Comparison of ENCODE assay signal across 27 cellular contexts in the genomic region with DNA sequence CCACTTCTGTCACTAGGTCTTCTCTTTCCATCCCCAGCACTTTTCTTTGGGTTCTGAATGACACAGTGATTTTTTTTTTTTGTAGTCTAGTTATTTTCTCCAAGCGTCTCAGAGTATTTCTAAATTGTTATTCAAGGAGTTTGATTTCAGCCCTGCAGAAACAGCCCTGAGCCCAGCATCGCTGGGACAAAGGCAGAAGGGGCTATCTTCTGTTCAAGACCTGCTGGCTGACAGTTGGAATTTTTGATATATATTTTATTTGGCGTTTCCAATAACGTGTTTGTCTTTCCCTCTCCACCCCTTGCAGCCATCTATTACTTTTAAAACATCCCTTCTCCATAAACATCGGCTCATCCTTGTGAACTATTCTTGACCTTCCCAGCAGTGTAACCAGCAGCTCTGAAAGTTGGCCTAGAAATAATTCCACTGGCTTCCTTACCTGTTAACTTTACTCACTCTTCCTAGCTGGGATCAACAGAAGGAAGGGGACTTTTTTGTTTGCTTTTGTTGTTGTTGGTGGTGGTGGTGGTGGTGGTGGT. TPM values are rescaled to one million over a fixed set of nuclear protein-coding genes. Genes with fewer than 3 reads are reported as not detected.
DNase-seq lines count a peak whose midpoint lies in the region; ATAC-seq and TF ChIP-seq lines count a peak whose summit lies in the region.
"Had no signal": no experiment of that assay in that cellular context is flagged by ENCODE, and none has a peak within 500 bp of the region (broad histone marks: within the 10 kb centered on the region; RNA-seq: fewer than 3 reads in every experiment).

No MANE protein-coding gene starts in this region.

- H3K9ac ChIP-seq in mesenchymal stem cell (ENCODE audit: low read length), result peak overlapping the region; percentile 99
- H3K9ac ChIP-seq: GM23248, parathyroid adenoma had no signal

- no peak for TF ChIP-seq CTCF in coronary artery (IDR thresholded peaks at IDR 0.05)
- TF ChIP-seq CTCF in sigmoid colon (IDR thresholded peaks at IDR 0.05), result no peak

- H3K36me3 ChIP-seq in mesenchymal stem cell (ENCODE audit: control insufficient read depth in 1 of 2, insufficient read depth in 2 of 2, low read depth in 1 of 2, low read length in 2 of 2), result no peaks in the 10 kb centered on the region
- no peaks in the 10 kb centered on the region for H3K36me3 ChIP-seq in sigmoid colon
- H3K36me3 ChIP-seq: heart left ventricle, lower lobe of right lung, tibial artery had no signal

- H3K14ac ChIP-seq in mesenchymal stem cell (ENCODE audit: low read length in 2 of 2), result no peak overlapping the region

- H3K27me3 ChIP-seq in mesenchymal stem cell (ENCODE audit: control insufficient read depth in 1 of 2, insufficient read depth in 1 of 2, low read length in 2 of 2) (peaks cover 0 to 76% of the 10 kb centered on the region in 2 experiments), sigmoid colon (no peaks in the 10 kb centered on the region)
- H3K27me3 ChIP-seq: tibial artery had no signal

- no peak overlapping the region for H3K4ac ChIP-seq in mesenchymal stem cell (ENCODE audit: low read depth in 1 of 2, low read length in 2 of 2)

- no peak overlapping the region for H3K4me2 ChIP-seq in mesenchymal stem cell (ENCODE audit: low read length, poor library complexity, severe bottlenecking)

- no peak overlapping the region for H4K91ac ChIP-seq in mesenchymal stem cell (ENCODE audit: low read length)

- H3K23ac ChIP-seq in mesenchymal stem cell (ENCODE audit: low read length in 2 of 2), result no peak overlapping the region

- no peak overlapping the region for H2AK5ac ChIP-seq in mesenchymal stem cell (ENCODE audit: low read length, severe bottlenecking)

- no peak overlapping the region for H2BK5ac ChIP-seq in mesenchymal stem cell (ENCODE audit: low read depth, low read length, poor library complexity, severe bottlenecking)

- H2BK120ac ChIP-seq in mesenchymal stem cell (ENCODE audit: low read depth, low read length), result no peak overlapping the region

- 20% methylated on average over 5 of the region's 5 CpGs for whole genome bisulfite sequencing in mesenchymal stem cell
- WGBS in sigmoid colon, 2 donors, result 25 to 32% methylated on average over 5 of the region's 5 CpGs

- peaks cover 13% of the 10 kb centered on the region for H3K4me1 ChIP-seq in mesenchymal stem cell (ENCODE audit: control insufficient read depth, insufficient read depth, low read depth, low read length)
- H3K4me1 ChIP-seq in sigmoid colon, result peaks cover 0 to 7% (median 0%) of the 10 kb centered on the region in 4 donors
- H3K4me1 ChIP-seq: parathyroid adenoma had no signal

- H4K8ac ChIP-seq in mesenchymal stem cell (ENCODE audit: low read length), result no peak overlapping the region

- H2AFZ ChIP-seq in mesenchymal stem cell (ENCODE audit: low read depth, low read length), result no peak overlapping the region
- H2AFZ ChIP-seq: GM23248, parathyroid adenoma had no signal

- TF ChIP-seq POLR2A in sigmoid colon (IDR thresholded peaks at IDR 0.05), result no peak

- no peaks in the 10 kb centered on the region for H3K9me3 ChIP-seq in mesenchymal stem cell (ENCODE audit: control insufficient read depth, low read length)
- no peaks in the 10 kb centered on the region for H3K9me3 ChIP-seq in sigmoid colon
- H3K9me3 ChIP-seq: heart left ventricle, lower lobe of right lung, tibial artery had no signal

- intact Hi-C loops in sigmoid colon (cut with DNase I), result loop anchor here (2.0 to 10.0 kb wide), 3 partner anchors 27 to 321 kb away; no protein-coding TSS in a partner anchor

- peaks cover 14% of the 10 kb centered on the region for H3K79me1 ChIP-seq in mesenchymal stem cell (replicated peaks; ENCODE audit: low read length, poor library complexity, severe bottlenecking)

- no peak for ATAC-seq in HG03196 (IDR thresholded peaks at IDR 0.05; ENCODE audit: unreplicated experiment)
- ATAC-seq: activated naive CD8-positive, alpha-beta T cell treated with anti-CD3 and anti-CD28 coated beads, Interleukin-2, amount 50 U/mL, for 24 hours; heart left ventricle; lower lobe of right lung; PC-3 had no signal

- no peak for TF ChIP-seq EP300 in sigmoid colon (IDR thresholded peaks at IDR 0.05)

- peak; percentile 73 for DNase-seq in NCI-H69 (lab: John Stamatoyannopoulos, UW)
- no peak for DNase-seq in coronary artery (ENCODE audit: low spot score)
- no peak for DNase-seq in mesenchymal stem cell
- no peak for DNase-seq in sigmoid colon
- no peak for DNase-seq in NCI-H187 (lab: John Stamatoyannopoulos, UW)
- no peak for DNase-seq in cerebellar cortex (ENCODE audit: low spot score)
- no peak for DNase-seq in GDM1 (lab: John Stamatoyannopoulos, UW)
- DNase-seq: activated CD4-positive, alpha-beta T cell treated with anti-CD3 and anti-CD28 coated beads, Interleukin-2, amount 50 U/mL, for 4 hours; activated effector memory CD4-positive, alpha-beta T cell treated with anti-CD3 and anti-CD28 coated beads, Interleukin-2, amount 50 U/mL, for 16 hours; activated naive CD8-positive, alpha-beta T cell treated with anti-CD3 and anti-CD28 coated beads, Interleukin-2, amount 50 U/mL, for 24 hours; CD4-positive, CD25-positive, alpha-beta regulatory T cell; central memory CD4-positive, alpha-beta T cell; DMS153; effector CD4-positive, alpha-beta T cell; GM23248; immature natural killer cell; lower lobe of right lung; NCI-H187 treated with DMSO at 0.1 percent for 48 hours; PC-3; stimulated activated CD4-positive, alpha-beta T cell treated with anti-CD3 and anti-CD28 coated beads, Interleukin-2, amount 100 ng/mL, for 24 hours; stimulated activated naive CD4-positive, alpha-beta T cell; tibial artery had no signal

- H3K4me3 ChIP-seq in coronary artery (peak overlapping the region; percentile 1), mesenchymal stem cell (ENCODE audit: insufficient read depth in 1 of 2, low read depth in 1 of 2, low read length in 2 of 2) (peak overlapping the region in 1 of 2 experiments; percentile 66), sigmoid colon (peak overlapping the region in 3 of 4 donors; percentile 39 to 87 (median 83))
- H3K4me3 ChIP-seq: GM12878, GM23248, tibial artery had no signal

- H3K27ac ChIP-seq in coronary artery, result peak overlapping the region; percentile 30 to 90
- no peak overlapping the region for H3K27ac ChIP-seq in mesenchymal stem cell (ENCODE audit: low read length, poor library complexity, severe bottlenecking)
- peak overlapping the region; percentile 95 to 97 (median 96) for H3K27ac ChIP-seq in sigmoid colon
- H3K27ac ChIP-seq: GM23248, lower lobe of right lung, parathyroid adenoma, tibial artery had no signal

- H2BK12ac ChIP-seq in mesenchymal stem cell (ENCODE audit: low read length in 2 of 2), result no peak overlapping the region

- H2BK15ac ChIP-seq in mesenchymal stem cell (ENCODE audit: low read depth, poor library complexity, severe bottlenecking), result no peak overlapping the region

- H3K18ac ChIP-seq in mesenchymal stem cell (ENCODE audit: low read depth in 1 of 2, low read length in 2 of 2), result no peak overlapping the region

RNA-seq across cellular contexts. Expression of a gene that starts 5.5 kb away (rescaled TPM):
- polyA plus RNA-seq in mesenchymal stem cell (2013, experiment 1 of 2), result 69.3 TPM
- polyA plus RNA-seq in mesenchymal stem cell (2013, experiment 2 of 2), result 68.8 TPM
- 100 to 1,000 TPM in 1 of 4 donors, 10 to 100 TPM in 3; 76.0 to 154 (median 85.1) TPM for total RNA-seq in sigmoid colon
- polyA plus RNA-seq in sigmoid colon, result 1 to 10 TPM; 1.4 to 8.5 (median 4.2) TPM
- total RNA-seq: CD4-positive, CD25-positive, alpha-beta regulatory T cell; T-helper 2 cell treated with Interferon-gamma antibody and Interleukin-4, amounts not matched to agents 100 ng/mL and 5 ng/mL, for 36 hours had no signal
- polyA plus RNA-seq: CD4-positive, CD25-positive, alpha-beta regulatory T cell; immature natural killer cell had no signal
